ENCODE assay signal across 22 cellular contexts in the genomic region with DNA sequence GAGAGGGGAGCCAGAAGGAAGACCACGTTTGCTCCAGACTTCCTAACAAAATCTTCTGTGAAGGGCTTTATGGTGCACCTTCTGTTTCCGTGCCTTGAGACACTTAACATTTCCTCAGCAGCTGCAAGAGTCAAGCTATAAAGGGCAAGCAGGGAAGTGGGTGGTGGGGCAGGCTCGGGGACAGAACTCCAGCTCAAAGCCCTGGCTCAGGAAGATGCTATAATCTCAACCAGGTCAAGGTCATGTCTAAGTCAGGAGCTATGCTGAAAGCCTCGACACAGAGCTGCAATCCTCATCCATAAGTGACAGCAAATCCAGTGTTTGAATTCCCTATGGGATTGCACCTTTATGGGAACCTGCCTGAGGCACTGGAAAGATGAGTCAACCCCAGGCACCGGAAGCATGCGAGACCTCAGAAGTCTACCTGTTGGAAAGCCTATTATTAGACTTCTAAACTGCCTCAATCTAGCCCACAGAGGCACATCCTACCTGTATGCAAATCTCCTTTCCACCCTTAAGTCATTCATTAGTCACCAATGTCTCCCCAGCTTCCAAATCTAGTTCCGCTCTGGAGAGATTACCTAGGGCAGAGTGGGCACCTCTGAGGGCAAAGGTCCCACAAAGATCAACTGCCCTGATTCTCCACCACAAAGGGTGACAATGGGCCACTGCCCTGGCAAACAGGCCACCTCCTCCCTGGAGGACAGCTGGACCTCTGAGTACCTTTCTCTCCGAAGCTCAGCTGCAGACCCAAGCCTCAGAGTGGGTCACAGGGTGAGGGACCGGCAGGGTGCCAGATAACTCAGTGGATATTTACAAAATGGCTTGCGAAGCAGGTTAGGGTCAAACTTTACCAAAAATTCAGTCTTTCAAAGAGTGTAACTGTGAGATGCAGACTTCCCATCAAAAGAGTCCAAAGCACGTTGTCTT.
DNase-seq lines count a peak whose midpoint lies in the region; ATAC-seq and TF ChIP-seq lines count a peak whose summit lies in the region.
"Had no signal": no experiment of that assay in that cellular context is flagged by ENCODE, and none has a peak within 500 bp of the region (broad histone marks: within the 10 kb centered on the region; RNA-seq: fewer than 3 reads in every experiment).

No MANE protein-coding gene starts in this region.

- H3K9ac ChIP-seq in HCT116 (ENCODE audit: low read length) = no peak overlapping the region
- no peak overlapping the region for H3K9ac ChIP-seq in mesenchymal stem cell (ENCODE audit: low read length)
- H3K9ac ChIP-seq: parathyroid adenoma had no signal

- no peak overlapping the region for H2BK12ac ChIP-seq in mesenchymal stem cell (ENCODE audit: low read length in 2 of 2)

- no peak overlapping the region for H2BK120ac ChIP-seq in mesenchymal stem cell (ENCODE audit: low read depth, low read length)

- no peaks in the 10 kb centered on the region for H3K4me1 Mint-ChIP-seq in CD4-positive, alpha-beta memory T cell
- H3K4me1 Mint-ChIP-seq: activated CD4-positive, alpha-beta T cell treated with anti-CD3 and anti-CD28 coated beads, Interleukin-2, amount 10 ng/mL, durations not matched to agents 7 days and 5 days; activated naive CD8-positive, alpha-beta T cell treated with anti-CD3 and anti-CD28 coated beads, Interleukin-2, amount 50 U/mL, for 24 hours; nephron had no signal

- H3K79me1 ChIP-seq in mesenchymal stem cell (replicated peaks; ENCODE audit: low read length, poor library complexity, severe bottlenecking) = no peaks in the 10 kb centered on the region

- peak overlapping the region; percentile 45 for H2AK5ac ChIP-seq in mesenchymal stem cell (ENCODE audit: low read length, severe bottlenecking)

- H4K20me1 ChIP-seq in HCT116 (ENCODE audit: insufficient read depth) = no peaks in the 10 kb centered on the region

- H3K23ac ChIP-seq in mesenchymal stem cell (ENCODE audit: low read length in 2 of 2) = no peak overlapping the region

- peak; percentile 26 for DNase-seq in HCT116 (ENCODE audit: low read depth, low spot score)
- peak; percentile 62 to 77 for DNase-seq in NCI-H526 (lab: John Stamatoyannopoulos, UW)
- peak in 32 of 61 donors; percentile 4 to 86 (median 28) for DNase-seq in caudate nucleus (lab: John Stamatoyannopoulos, UW)
- no peak for DNase-seq in mesenchymal stem cell
- no peak for DNase-seq in CD4-positive, alpha-beta memory T cell
- no peak for DNase-seq in H4 (ENCODE audit: low spot score)
- DNase-seq in stimulated activated CD4-positive, alpha-beta T cell treated with anti-CD3 and anti-CD28 coated beads, Interleukin-12 subunit alpha, Interleukin-12 subunit beta, amount 100 ng/mL, for 4 hours = no peak
- DNase-seq: activated CD4-positive, alpha-beta T cell treated with anti-CD3 and anti-CD28 coated beads, Interleukin-2, amount 10 ng/mL, durations not matched to agents 7 days and 5 days; activated naive CD8-positive, alpha-beta T cell treated with anti-CD3 and anti-CD28 coated beads, Interleukin-2, amount 50 U/mL, for 24 hours; C1 segment of cervical spinal cord; EL; erythroblast; foreskin fibroblast; left ventricle myocardium superior; NCI-H2171; NCI-H524 treated with DMSO at 0.1 percent for 48 hours had no signal

- H3K27ac ChIP-seq in HCT116 (ENCODE audit: low read depth, low read length) (no peak overlapping the region), caudate nucleus (ENCODE audit: low read depth, low read length) (no peak overlapping the region), mesenchymal stem cell (ENCODE audit: low read length, poor library complexity, severe bottlenecking) (no peak overlapping the region)
- no peak overlapping the region for H3K27ac ChIP-seq in CD4-positive, alpha-beta memory T cell (ENCODE audit: low read depth, low read length)
- H3K27ac ChIP-seq: parathyroid adenoma, tibial nerve had no signal

- TF ChIP-seq RAD21 in HCT116 (IDR thresholded peaks at IDR 0.05; ENCODE audit: low read depth) = no peak

- CTCF ChIA-PET in HCT116 (lab: Charles Lee) = interaction anchor here (1.4 to 1.7 kb wide), 2 partner anchors 1040 to 1248 kb away, joined by 3 to 5 read pairs; no protein-coding TSS in a partner anchor
- CTCF ChIA-PET in CD4-positive, alpha-beta memory T cell (lab: Charles Lee; ENCODE audit: partially characterized antibody) = interaction anchor here (1.1 kb wide), 1 partner anchor 18 kb away, joined by 3 read pairs; no protein-coding TSS in a partner anchor

- peak overlapping the region in 1 of 7 donors; percentile 30 for H3K27ac Mint-ChIP-seq in CD4-positive, alpha-beta memory T cell
- H3K27ac Mint-ChIP-seq: activated CD4-positive, alpha-beta T cell treated with anti-CD3 and anti-CD28 coated beads, Interleukin-2, amount 10 ng/mL, durations not matched to agents 7 days and 5 days; activated naive CD8-positive, alpha-beta T cell treated with anti-CD3 and anti-CD28 coated beads, Interleukin-2, amount 50 U/mL, for 24 hours; nephron had no signal

- no peak overlapping the region for H4K91ac ChIP-seq in mesenchymal stem cell (ENCODE audit: low read length)

- RAD21 ChIA-PET in HCT116 (lab: Charles Lee; ENCODE audit: low non-redundant PET in 1 of 2, low total read pairs in 2 of 2, uncharacterized antibody in 2 of 2, unreplicated experiment in 2 of 2) = no interaction called here

- no peaks in the 10 kb centered on the region for H3K36me3 Mint-ChIP-seq in CD4-positive, alpha-beta memory T cell

- no peak overlapping the region for H2BK15ac ChIP-seq in mesenchymal stem cell (ENCODE audit: low read depth, poor library complexity, severe bottlenecking)

- 0 out of 4 replicates have a peak overlapping the region, but pooled peaks of 1 of the 2 experiments have one; percentile 2 for H3K4me3 ChIP-seq in HCT116 (replicated peaks in 1 of 2; ENCODE audit: low read depth in 1 of 2, low read length in 2 of 2)
- no peak overlapping the region for H3K4me3 ChIP-seq in mesenchymal stem cell (ENCODE audit: insufficient read depth in 1 of 2, low read depth in 1 of 2, low read length in 2 of 2)
- H3K4me3 ChIP-seq in CD4-positive, alpha-beta memory T cell (ENCODE audit: low read length in 2 of 2) = no peak overlapping the region
- H3K4me3 ChIP-seq: K562, tibial nerve had no signal

- ATAC-seq in HCT116 (peak; percentile 62), HG02642 (IDR thresholded peaks at IDR 0.05; ENCODE audit: poor library complexity, unreplicated experiment) (no peak)
- ATAC-seq: activated naive CD8-positive, alpha-beta T cell treated with anti-CD3 and anti-CD28 coated beads, Interleukin-2, amount 50 U/mL, for 24 hours; K562; left ventricle myocardium superior; Right ventricle myocardium inferior had no signal

- no peak overlapping the region for H2AFZ ChIP-seq in HCT116 (ENCODE audit: low read depth, low read length, poor library complexity, severe bottlenecking)
- no peak overlapping the region for H2AFZ ChIP-seq in mesenchymal stem cell (ENCODE audit: low read depth, low read length)
- H2AFZ ChIP-seq: parathyroid adenoma had no signal

- H2BK5ac ChIP-seq in mesenchymal stem cell (ENCODE audit: low read depth, low read length, poor library complexity, severe bottlenecking) = no peak overlapping the region

- H3K4me1 ChIP-seq in HCT116 (ENCODE audit: control insufficient read depth in 1 of 2, insufficient read depth in 2 of 2, low read length in 2 of 2) (peaks cover 11 to 34% of the 10 kb centered on the region in 2 experiments; a peak in 3 of 4 replicates), mesenchymal stem cell (ENCODE audit: control insufficient read depth, insufficient read depth, low read depth, low read length) (peaks cover 5% of the 10 kb centered on the region)
- no peaks in the 10 kb centered on the region for H3K4me1 ChIP-seq in CD4-positive, alpha-beta memory T cell (ENCODE audit: insufficient read depth, low read length)
- H3K4me1 ChIP-seq: parathyroid adenoma, tibial nerve had no signal

- H3K27me3 Mint-ChIP-seq in CD4-positive, alpha-beta memory T cell = peaks cover 0 to 2% of the 10 kb centered on the region in 2 donors
- H3K27me3 Mint-ChIP-seq: activated naive CD8-positive, alpha-beta T cell treated with anti-CD3 and anti-CD28 coated beads, Interleukin-2, amount 50 U/mL, for 24 hours had no signal

- intact Hi-C loops in HCT116 (cut with micrococcal nuclease) = no loop called here
- intact Hi-C loops in CD4-positive, alpha-beta memory T cell (cut with micrococcal nuclease) = no loop called here

- H3K4ac ChIP-seq in mesenchymal stem cell (ENCODE audit: low read depth in 1 of 2, low read length in 2 of 2) = no peak overlapping the region

- H3K9me3 ChIP-seq in HCT116 (ENCODE audit: control insufficient read depth in 1 of 2, insufficient read depth in 1 of 2, low read depth in 1 of 2, low read length in 2 of 2) (no peaks in the 10 kb centered on the region), mesenchymal stem cell (ENCODE audit: control insufficient read depth, low read length) (no peaks in the 10 kb centered on the region)
- H3K9me3 ChIP-seq in CD4-positive, alpha-beta memory T cell (ENCODE audit: control insufficient read depth in 1 of 2, low read length in 2 of 2) = no peaks in the 10 kb centered on the region
- H3K9me3 ChIP-seq: tibial nerve had no signal

- no peak for TF ChIP-seq POLR2A in HCT116 (IDR thresholded peaks at IDR 0.05; ENCODE audit: borderline replicate concordance, extremely low read depth, insufficient read depth, insufficient read length)

- no peak overlapping the region for H3K18ac ChIP-seq in mesenchymal stem cell (ENCODE audit: low read depth in 1 of 2, low read length in 2 of 2)

- H3K9me2 ChIP-seq in HCT116 (ENCODE audit: insufficient read depth) = no peaks in the 10 kb centered on the region

- no peak overlapping the region for H4K8ac ChIP-seq in mesenchymal stem cell (ENCODE audit: low read length)

- no peak for TF ChIP-seq CTCF in HCT116 (IDR thresholded peaks at IDR 0.05 in 2 of 3, conservative IDR thresholded peaks at IDR 0.05 in 1 of 3; ENCODE audit: borderline replicate concordance in 1 of 3, insufficient read depth in 1 of 3, low read depth in 2 of 3, low read length in 2 of 3)

- no TSS peak for BruUV-seq in HCT116 (replicated peaks; lab: Mats Ljungman, UMichigan)

- no peak overlapping the region for H3K14ac ChIP-seq in mesenchymal stem cell (ENCODE audit: low read length in 2 of 2)

- POLR2A ChIA-PET in HCT116 (lab: Charles Lee) = no interaction called here
- POLR2A ChIA-PET in CD4-positive, alpha-beta memory T cell (lab: Charles Lee; ENCODE audit: partially characterized antibody) = no interaction called here

- H3K9me3 Mint-ChIP-seq in CD4-positive, alpha-beta memory T cell = no peaks in the 10 kb centered on the region
- H3K9me3 Mint-ChIP-seq: activated CD4-positive, alpha-beta T cell treated with anti-CD3 and anti-CD28 coated beads, Interleukin-2, amount 10 ng/mL, durations not matched to agents 7 days and 5 days; activated naive CD8-positive, alpha-beta T cell treated with anti-CD3 and anti-CD28 coated beads, Interleukin-2, amount 50 U/mL, for 24 hours; nephron had no signal

- WGBS in mesenchymal stem cell = 77% methylated on average over 11 of the region's 11 CpGs

- H3K36me3 ChIP-seq in HCT116 (ENCODE audit: control insufficient read depth in 1 of 2, insufficient read depth in 2 of 2, low read length in 2 of 2) (no peaks in the 10 kb centered on the region), mesenchymal stem cell (ENCODE audit: control insufficient read depth in 1 of 2, insufficient read depth in 2 of 2, low read depth in 1 of 2, low read length in 2 of 2) (no peaks in the 10 kb centered on the region)
- no peaks in the 10 kb centered on the region for H3K36me3 ChIP-seq in CD4-positive, alpha-beta memory T cell (ENCODE audit: insufficient read depth, low read length)
- H3K36me3 ChIP-seq: tibial nerve had no signal

- no peaks in the 10 kb centered on the region for H3K79me2 ChIP-seq in HCT116 (ENCODE audit: insufficient read depth, low read length)
- H3K79me2 ChIP-seq: parathyroid adenoma had no signal

- no peak overlapping the region for H3K4me3 Mint-ChIP-seq in CD4-positive, alpha-beta memory T cell
- H3K4me3 Mint-ChIP-seq: activated CD4-positive, alpha-beta T cell treated with anti-CD3 and anti-CD28 coated beads, Interleukin-2, amount 10 ng/mL, durations not matched to agents 7 days and 5 days; activated naive CD8-positive, alpha-beta T cell treated with anti-CD3 and anti-CD28 coated beads, Interleukin-2, amount 50 U/mL, for 24 hours; nephron had no signal

- no peaks in the 10 kb centered on the region; the same call in 1 of the 2 replicates for H3K27me3 ChIP-seq in HCT116 (ENCODE audit: insufficient read depth, low read length)
- peaks cover 0 to 4% of the 10 kb centered on the region in 2 experiments for H3K27me3 ChIP-seq in mesenchymal stem cell (ENCODE audit: control insufficient read depth in 1 of 2, insufficient read depth in 1 of 2, low read length in 2 of 2)
- H3K27me3 ChIP-seq in CD4-positive, alpha-beta memory T cell (ENCODE audit: insufficient read depth, low read length) = no peaks in the 10 kb centered on the region
- H3K27me3 ChIP-seq: tibial nerve had no signal

- H3K4me2 ChIP-seq in HCT116 (ENCODE audit: low read length) = peak overlapping the region; percentile 45
- H3K4me2 ChIP-seq in mesenchymal stem cell (ENCODE audit: low read length, poor library complexity, severe bottlenecking) = no peak overlapping the region

Comparison
In these comparisons a context has a peak if more than half of its experiments do, and no peak if none do; other contexts are left out.
1. DNase-seq: peak in HCT116 (single experiment), NCI-H526 (2 of 2) and caudate nucleus (32 of 61); none in mesenchymal stem cell (single experiment), CD4-positive, alpha-beta memory T cell (0 of 5), H4 (single experiment) and stimulated activated CD4-positive, alpha-beta T cell treated with anti-CD3 and anti-CD28 coated beads, Interleukin-12 subunit alpha, Interleukin-12 subunit beta, amount 100 ng/mL, for 4 hours (single experiment).